Comparison of ENCODE assay signal across 1 cellular context in the genomic region with DNA sequence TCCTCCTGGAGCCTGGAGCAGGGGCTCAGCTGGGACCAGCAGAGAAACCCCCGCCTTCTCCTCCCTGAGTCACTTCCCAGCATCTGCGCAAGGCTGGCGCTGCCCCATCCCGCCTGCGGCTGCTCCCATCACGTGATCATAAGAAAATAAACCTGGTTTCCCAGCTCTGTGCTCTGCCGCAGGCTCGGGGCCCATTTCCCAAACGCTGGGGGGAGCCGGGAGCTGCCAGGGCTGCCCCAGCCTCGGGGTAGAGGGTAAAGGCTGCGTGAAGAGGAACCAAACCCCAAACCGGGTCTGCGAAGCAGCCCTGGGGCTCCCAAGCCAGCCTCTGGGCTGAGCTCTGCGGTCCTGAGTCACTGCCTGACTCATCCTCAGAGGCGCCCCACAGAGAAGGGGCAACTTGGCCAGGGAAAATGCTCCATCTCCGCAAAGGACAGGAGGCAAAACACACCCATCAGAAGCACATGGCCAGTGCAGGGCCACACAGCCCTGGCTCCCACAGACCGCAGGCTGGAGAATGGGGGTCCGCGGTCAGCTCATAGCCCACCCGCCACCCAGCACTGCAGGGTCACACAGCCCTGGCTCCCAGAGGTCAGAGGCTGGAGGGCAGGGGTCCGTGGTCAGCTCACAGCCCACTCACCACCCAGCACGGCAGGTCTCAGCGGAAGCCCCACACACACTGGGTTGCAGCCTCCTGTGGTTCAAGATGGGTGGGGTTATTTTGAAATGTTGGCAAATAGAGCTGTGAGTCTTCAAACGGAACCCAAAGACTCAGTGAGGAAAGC.
TF ChIP-seq lines count a peak whose summit lies in the region.

No MANE protein-coding gene starts in this region.

TF ChIP-seq in K562, 482 proteins besides CTCF, POLR2A, EP300 and RAD21 (continued from another document and continues in another):
- 0 out of 4 replicates have a peak, but pooled peaks of 1 of the 2 experiments have one; percentile 25 for TF ChIP-seq ZNF318 (IDR thresholded peaks at IDR 0.05; ENCODE audit: borderline replicate concordance in 1 of 2, low read depth in 1 of 2)
- no peak for TF ChIP-seq NFRKB (IDR thresholded peaks at IDR 0.05; ENCODE audit: low read depth)
- no peak for TF ChIP-seq ZKSCAN1 (IDR thresholded peaks at IDR 0.05; ENCODE audit: low read depth, low read length)
- TF ChIP-seq, protein P1, sequence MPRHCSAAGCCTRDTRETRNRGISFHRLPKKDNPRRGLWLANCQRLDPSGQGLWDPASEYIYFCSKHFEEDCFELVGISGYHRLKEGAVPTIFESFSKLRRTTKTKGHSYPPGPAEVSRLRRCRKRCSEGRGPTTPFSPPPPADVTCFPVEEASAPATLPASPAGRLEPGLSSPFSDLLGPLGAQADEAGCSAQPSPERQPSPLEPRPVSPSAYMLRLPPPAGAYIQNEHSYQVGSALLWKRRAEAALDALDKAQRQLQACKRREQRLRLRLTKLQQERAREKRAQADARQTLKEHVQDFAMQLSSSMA (CRISPR knock-in tag; IDR thresholded peaks at IDR 0.05): no peak
- TF ChIP-seq TAF7 (tag; IDR thresholded peaks at IDR 0.05): no peak
- no peak for TF ChIP-seq NCOA4 (IDR thresholded peaks at IDR 0.05; ENCODE audit: partially characterized antibody)
- peak; percentile 67 for TF ChIP-seq HMGN3 (IDR thresholded peaks at IDR 0.05; ENCODE audit: borderline replicate concordance, extremely low read depth, insufficient read length, low read depth, low read length)
- TF ChIP-seq CBX8 (IDR thresholded peaks at IDR 0.05; ENCODE audit: borderline replicate concordance, extremely low read depth, low read depth, low read length, poor library complexity, severe bottlenecking): no peak
- TF ChIP-seq EGR1 (conservative IDR thresholded peaks at IDR 0.05): 0 out of 2 replicates have a peak, but pooled peaks have one; percentile 11
- no peak for TF ChIP-seq ZNF224 (CRISPR knock-in tag; IDR thresholded peaks at IDR 0.05)
- TF ChIP-seq, protein P2, sequence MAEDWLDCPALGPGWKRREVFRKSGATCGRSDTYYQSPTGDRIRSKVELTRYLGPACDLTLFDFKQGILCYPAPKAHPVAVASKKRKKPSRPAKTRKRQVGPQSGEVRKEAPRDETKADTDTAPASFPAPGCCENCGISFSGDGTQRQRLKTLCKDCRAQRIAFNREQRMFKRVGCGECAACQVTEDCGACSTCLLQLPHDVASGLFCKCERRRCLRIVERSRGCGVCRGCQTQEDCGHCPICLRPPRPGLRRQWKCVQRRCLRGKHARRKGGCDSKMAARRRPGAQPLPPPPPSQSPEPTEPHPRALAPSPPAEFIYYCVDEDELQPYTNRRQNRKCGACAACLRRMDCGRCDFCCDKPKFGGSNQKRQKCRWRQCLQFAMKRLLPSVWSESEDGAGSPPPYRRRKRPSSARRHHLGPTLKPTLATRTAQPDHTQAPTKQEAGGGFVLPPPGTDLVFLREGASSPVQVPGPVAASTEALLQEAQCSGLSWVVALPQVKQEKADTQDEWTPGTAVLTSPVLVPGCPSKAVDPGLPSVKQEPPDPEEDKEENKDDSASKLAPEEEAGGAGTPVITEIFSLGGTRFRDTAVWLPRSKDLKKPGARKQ (CRISPR knock-in tag; IDR thresholded peaks at IDR 0.05): no peak
- no peak for TF ChIP-seq POLR3G (IDR thresholded peaks at IDR 0.05; ENCODE audit: extremely low read depth, insufficient read length, insufficient replicate concordance)
- peak; percentile 26; the same call in 1 of the 2 replicates for TF ChIP-seq MAFF (IDR thresholded peaks at IDR 0.05; ENCODE audit: low read length)
- peak; percentile 65 for TF ChIP-seq ATF7 (IDR thresholded peaks at IDR 0.05)
- no peak for TF ChIP-seq FOXP1 (CRISPR knock-in tag; IDR thresholded peaks at IDR 0.05)
- no peak for TF ChIP-seq RFX1 (IDR thresholded peaks at IDR 0.05)
- no peak for TF ChIP-seq EZH2 (IDR thresholded peaks at IDR 0.05; ENCODE audit: borderline replicate concordance, low read depth, low read length)
- TF ChIP-seq SMAD2 (IDR thresholded peaks at IDR 0.05; ENCODE audit: low read depth, low read length): no peak
- no peak; a peak in 1 of 4 replicates for TF ChIP-seq TRIM24 (IDR thresholded peaks at IDR 0.05)
- no peak for TF ChIP-seq CAMTA2 (CRISPR knock-in tag; conservative IDR thresholded peaks at IDR 0.05)
- TF ChIP-seq ZNF277 (CRISPR knock-in tag; IDR thresholded peaks at IDR 0.05; ENCODE audit: borderline replicate concordance): no peak
- TF ChIP-seq ZFP1 (CRISPR knock-in tag; IDR thresholded peaks at IDR 0.05): no peak
- no peak for TF ChIP-seq PHF20 (IDR thresholded peaks at IDR 0.05; ENCODE audit: partially characterized antibody)
- no peak for TF ChIP-seq ARHGAP35 (IDR thresholded peaks at IDR 0.05; ENCODE audit: partially characterized antibody)
- no peak for TF ChIP-seq ZNF124 (CRISPR knock-in tag; IDR thresholded peaks at IDR 0.05)
- no peak for TF ChIP-seq ZHX1 (conservative IDR thresholded peaks at IDR 0.05; ENCODE audit: low read length)
- TF ChIP-seq NR0B1 (IDR thresholded peaks at IDR 0.05; ENCODE audit: partially characterized antibody): no peak
- peak; percentile 97 for TF ChIP-seq RAD51 (IDR thresholded peaks at IDR 0.05; ENCODE audit: borderline replicate concordance, low read depth)
- no peak for TF ChIP-seq FUS (optimal IDR thresholded peaks at IDR 0.05; ENCODE audit: low read depth, low read length)
- TF ChIP-seq, protein P3, sequence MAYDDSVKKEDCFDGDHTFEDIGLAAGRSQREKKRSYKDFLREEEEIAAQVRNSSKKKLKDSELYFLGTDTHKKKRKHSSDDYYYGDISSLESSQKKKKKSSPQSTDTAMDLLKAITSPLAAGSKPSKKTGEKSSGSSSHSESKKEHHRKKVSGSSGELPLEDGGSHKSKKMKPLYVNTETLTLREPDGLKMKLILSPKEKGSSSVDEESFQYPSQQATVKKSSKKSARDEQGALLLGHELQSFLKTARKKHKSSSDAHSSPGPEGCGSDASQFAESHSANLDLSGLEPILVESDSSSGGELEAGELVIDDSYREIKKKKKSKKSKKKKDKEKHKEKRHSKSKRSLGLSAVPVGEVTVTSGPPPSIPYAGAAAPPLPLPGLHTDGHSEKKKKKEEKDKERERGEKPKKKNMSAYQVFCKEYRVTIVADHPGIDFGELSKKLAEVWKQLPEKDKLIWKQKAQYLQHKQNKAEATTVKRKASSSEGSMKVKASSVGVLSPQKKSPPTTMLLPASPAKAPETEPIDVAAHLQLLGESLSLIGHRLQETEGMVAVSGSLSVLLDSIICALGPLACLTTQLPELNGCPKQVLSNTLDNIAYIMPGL (CRISPR knock-in tag; IDR thresholded peaks at IDR 0.05): no peak
